Comparison of ENCODE assay signal across 1 cellular context in genomic region chr17:59565171-59565958, GRCh38.
TF ChIP-seq lines count a peak whose summit lies in the region.

A gene with protein sequence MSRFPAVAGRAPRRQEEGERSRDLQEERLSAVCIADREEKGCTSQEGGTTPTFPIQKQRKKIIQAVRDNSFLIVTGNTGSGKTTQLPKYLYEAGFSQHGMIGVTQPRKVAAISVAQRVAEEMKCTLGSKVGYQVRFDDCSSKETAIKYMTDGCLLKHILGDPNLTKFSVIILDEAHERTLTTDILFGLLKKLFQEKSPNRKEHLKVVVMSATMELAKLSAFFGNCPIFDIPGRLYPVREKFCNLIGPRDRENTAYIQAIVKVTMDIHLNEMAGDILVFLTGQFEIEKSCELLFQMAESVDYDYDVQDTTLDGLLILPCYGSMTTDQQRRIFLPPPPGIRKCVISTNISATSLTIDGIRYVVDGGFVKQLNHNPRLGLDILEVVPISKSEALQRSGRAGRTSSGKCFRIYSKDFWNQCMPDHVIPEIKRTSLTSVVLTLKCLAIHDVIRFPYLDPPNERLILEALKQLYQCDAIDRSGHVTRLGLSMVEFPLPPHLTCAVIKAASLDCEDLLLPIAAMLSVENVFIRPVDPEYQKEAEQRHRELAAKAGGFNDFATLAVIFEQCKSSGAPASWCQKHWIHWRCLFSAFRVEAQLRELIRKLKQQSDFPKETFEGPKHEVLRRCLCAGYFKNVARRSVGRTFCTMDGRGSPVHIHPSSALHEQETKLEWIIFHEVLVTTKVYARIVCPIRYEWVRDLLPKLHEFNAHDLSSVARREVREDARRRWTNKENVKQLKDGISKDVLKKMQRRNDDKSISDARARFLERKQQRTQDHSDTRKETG (plus strand): TSS chr17:59565610. CDS start chr17:59565672, 62 bp downstream.

TF ChIP-seq in A549, 52 proteins besides CTCF, POLR2A, EP300 and RAD21 (continued from another document):
- TF ChIP-seq, protein P1, sequence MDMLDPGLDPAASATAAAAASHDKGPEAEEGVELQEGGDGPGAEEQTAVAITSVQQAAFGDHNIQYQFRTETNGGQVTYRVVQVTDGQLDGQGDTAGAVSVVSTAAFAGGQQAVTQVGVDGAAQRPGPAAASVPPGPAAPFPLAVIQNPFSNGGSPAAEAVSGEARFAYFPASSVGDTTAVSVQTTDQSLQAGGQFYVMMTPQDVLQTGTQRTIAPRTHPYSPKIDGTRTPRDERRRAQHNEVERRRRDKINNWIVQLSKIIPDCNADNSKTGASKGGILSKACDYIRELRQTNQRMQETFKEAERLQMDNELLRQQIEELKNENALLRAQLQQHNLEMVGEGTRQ (IDR thresholded peaks at IDR 0.05) = peak; percentile 45; the same call in 1 of the 2 replicates
- TF ChIP-seq MAZ (IDR thresholded peaks at IDR 0.05; ENCODE audit: borderline replicate concordance, low read depth, low read length) (peak; percentile 99), JUNB (IDR thresholded peaks at IDR 0.05) (no peak), EHMT2 (IDR thresholded peaks at IDR 0.05; ENCODE audit: low read depth) (no peak), ZNF302 (CRISPR knock-in tag; IDR thresholded peaks at IDR 0.05) (peak; percentile 95), MAFK (IDR thresholded peaks at IDR 0.05; ENCODE audit: partially characterized antibody) (no peak), HMGXB4 (CRISPR knock-in tag; IDR thresholded peaks at IDR 0.05; ENCODE audit: borderline replicate concordance) (peak; percentile 94), HOXB5 (CRISPR knock-in tag; IDR thresholded peaks at IDR 0.05) (peak; percentile 99), HEYL (CRISPR knock-in tag; IDR thresholded peaks at IDR 0.05) (peak; percentile 96), HOXB13 (CRISPR knock-in tag; IDR thresholded peaks at IDR 0.05; ENCODE audit: low read depth) (peak; percentile 99), BCL3 (IDR thresholded peaks at IDR 0.05) (0 out of 3 replicates have a peak, but pooled peaks have one; percentile 35), MAX (IDR thresholded peaks at IDR 0.05) (peak; percentile 100), POLR2AphosphoS2 (conservative IDR thresholded peaks at IDR 0.05; ENCODE audit: low read length) (no peak), JUN (IDR thresholded peaks at IDR 0.05) (peak; percentile 47 to 80; a peak in 3 of 5 replicates), CHD2 (IDR thresholded peaks at IDR 0.05; ENCODE audit: low read length, partially characterized antibody) (peak; percentile 19), RCOR1 (IDR thresholded peaks at IDR 0.05; ENCODE audit: low read depth, low read length) (no peak), CBX8 (IDR thresholded peaks at IDR 0.05) (no peak), NFE2L2 (conservative IDR thresholded peaks at IDR 0.05; ENCODE audit: low read length) (no peak; the same call in 1 of the 2 replicates), NPAS2 (CRISPR knock-in tag; IDR thresholded peaks at IDR 0.05; ENCODE audit: borderline replicate concordance) (peak; percentile 79), CEBPB (IDR thresholded peaks at IDR 0.05) (no peak), CBX2 (IDR thresholded peaks at IDR 0.05; ENCODE audit: borderline replicate concordance, low read depth) (no peak), ZC3H11A (IDR thresholded peaks at IDR 0.05) (no peak), SMC3 (IDR thresholded peaks at IDR 0.05) (peak; percentile 18; the same call in 1 of the 3 replicates), TFCP2L1 (CRISPR knock-in tag; IDR thresholded peaks at IDR 0.05) (peak; percentile 98), SREBF2 (IDR thresholded peaks at IDR 0.05) (no peak), HDAC2 (IDR thresholded peaks at IDR 0.05) (no peak), TP53 (CRISPR knock-in tag; IDR thresholded peaks at IDR 0.05) (peak; percentile 98), FOXS1 (CRISPR knock-in tag; IDR thresholded peaks at IDR 0.05) (peak; percentile 95), RFX5 (IDR thresholded peaks at IDR 0.05) (peak; percentile 27; the same call in 1 of the 2 replicates), GATA3 (IDR thresholded peaks at IDR 0.05; ENCODE audit: borderline replicate concordance) (peak; percentile 28; the same call in 1 of the 2 replicates), PHF8 (IDR thresholded peaks at IDR 0.05; ENCODE audit: borderline replicate concordance, low read depth) (peak; percentile 93), ZFP36 (IDR thresholded peaks at IDR 0.05; ENCODE audit: borderline replicate concordance, partially characterized antibody) (no peak), BHLHE40 (IDR thresholded peaks at IDR 0.05; ENCODE audit: low read depth, low read length) (peak; percentile 25; the same call in 1 of the 2 replicates), HES2 (IDR thresholded peaks at IDR 0.05) (no peak), KDM1A (IDR thresholded peaks at IDR 0.05; ENCODE audit: low read depth) (no peak), RNF2 (IDR thresholded peaks at IDR 0.05; ENCODE audit: borderline replicate concordance, low read depth) (peak; percentile 99), CHD4 (IDR thresholded peaks at IDR 0.05; ENCODE audit: borderline replicate concordance) (0 out of 2 replicates have a peak, but pooled peaks have one; percentile 44), HOXA7 (CRISPR knock-in tag; IDR thresholded peaks at IDR 0.05) (peak; percentile 92), ZSCAN20 (CRISPR knock-in tag; IDR thresholded peaks at IDR 0.05) (peak; percentile 94)
- TF ChIP-seq, protein P2, sequence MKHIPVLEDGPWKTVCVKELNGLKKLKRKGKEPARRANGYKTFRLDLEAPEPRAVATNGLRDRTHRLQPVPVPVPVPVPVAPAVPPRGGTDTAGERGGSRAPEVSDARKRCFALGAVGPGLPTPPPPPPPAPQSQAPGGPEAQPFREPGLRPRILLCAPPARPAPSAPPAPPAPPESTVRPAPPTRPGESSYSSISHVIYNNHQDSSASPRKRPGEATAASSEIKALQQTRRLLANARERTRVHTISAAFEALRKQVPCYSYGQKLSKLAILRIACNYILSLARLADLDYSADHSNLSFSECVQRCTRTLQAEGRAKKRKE (CRISPR knock-in tag; IDR thresholded peaks at IDR 0.05; ENCODE audit: low read depth) = peak; percentile 99
- TF ChIP-seq, protein P3, sequence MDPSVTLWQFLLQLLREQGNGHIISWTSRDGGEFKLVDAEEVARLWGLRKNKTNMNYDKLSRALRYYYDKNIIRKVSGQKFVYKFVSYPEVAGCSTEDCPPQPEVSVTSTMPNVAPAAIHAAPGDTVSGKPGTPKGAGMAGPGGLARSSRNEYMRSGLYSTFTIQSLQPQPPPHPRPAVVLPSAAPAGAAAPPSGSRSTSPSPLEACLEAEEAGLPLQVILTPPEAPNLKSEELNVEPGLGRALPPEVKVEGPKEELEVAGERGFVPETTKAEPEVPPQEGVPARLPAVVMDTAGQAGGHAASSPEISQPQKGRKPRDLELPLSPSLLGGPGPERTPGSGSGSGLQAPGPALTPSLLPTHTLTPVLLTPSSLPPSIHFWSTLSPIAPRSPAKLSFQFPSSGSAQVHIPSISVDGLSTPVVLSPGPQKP (IDR thresholded peaks at IDR 0.05; ENCODE audit: low read depth, low read length) = no peak
